In genomic region chr5:158414333-158414762, GRCh38 we compare ENCODE assay signal across 2 cellular contexts.
TF ChIP-seq lines count a peak whose summit lies in the region.

No MANE protein-coding gene starts in this region.

TF ChIP-seq in liver, 16 proteins besides CTCF, POLR2A, EP300 and RAD21 (continued from another document):
- peak; percentile 27 for TF ChIP-seq REST (IDR thresholded peaks at IDR 0.05)
- peak in 1 of 2 donors; percentile 25 for TF ChIP-seq RXRA (IDR thresholded peaks at IDR 0.05)
- no peak for TF ChIP-seq GABPA (IDR thresholded peaks at IDR 0.05 in 1 of 2, conservative IDR thresholded peaks at IDR 0.05 in 1 of 2)
- TF ChIP-seq NR2F2 (IDR thresholded peaks at IDR 0.05), result no peak
- TF ChIP-seq ATF3 (IDR thresholded peaks at IDR 0.05), result no peak
- no peak for TF ChIP-seq MAX (IDR thresholded peaks at IDR 0.05)
- TF ChIP-seq ZBTB33 (IDR thresholded peaks at IDR 0.05), result no peak

TF ChIP-seq in HepG2, 621 proteins besides CTCF, POLR2A, EP300 and RAD21 (continued from another document):
- TF ChIP-seq LBX2 (CRISPR knock-in tag; IDR thresholded peaks at IDR 0.05; ENCODE audit: borderline replicate concordance) (no peak), MIER3 (CRISPR knock-in tag; IDR thresholded peaks at IDR 0.05; ENCODE audit: borderline replicate concordance) (no peak), ZNF101 (CRISPR knock-in tag; IDR thresholded peaks at IDR 0.05; ENCODE audit: borderline replicate concordance, low read depth) (no peak), ZFY (CRISPR knock-in tag; IDR thresholded peaks at IDR 0.05) (no peak), ZNF710 (CRISPR knock-in tag; IDR thresholded peaks at IDR 0.05; ENCODE audit: borderline replicate concordance) (no peak), KDM5A (IDR thresholded peaks at IDR 0.05; ENCODE audit: borderline replicate concordance, low read length) (no peak), PCBP2 (optimal IDR thresholded peaks at IDR 0.05; ENCODE audit: low read depth, low read length, poor library complexity, severe bottlenecking) (no peak), PITX1 (CRISPR knock-in tag; IDR thresholded peaks at IDR 0.05) (no peak), MATR3 (CRISPR knock-in tag; IDR thresholded peaks at IDR 0.05) (no peak), RFX3 (CRISPR knock-in tag; IDR thresholded peaks at IDR 0.05) (no peak), BRCA1 (CRISPR knock-in tag; IDR thresholded peaks at IDR 0.05) (no peak), PRPF4 (IDR thresholded peaks at IDR 0.05; ENCODE audit: low read depth, low read length, poor library complexity, severe bottlenecking) (no peak), ZNF329 (CRISPR knock-in tag; IDR thresholded peaks at IDR 0.05; ENCODE audit: low read depth) (no peak), ATF5 (CRISPR knock-in tag; IDR thresholded peaks at IDR 0.05; ENCODE audit: low read depth) (no peak)
